In the genomic region with DNA sequence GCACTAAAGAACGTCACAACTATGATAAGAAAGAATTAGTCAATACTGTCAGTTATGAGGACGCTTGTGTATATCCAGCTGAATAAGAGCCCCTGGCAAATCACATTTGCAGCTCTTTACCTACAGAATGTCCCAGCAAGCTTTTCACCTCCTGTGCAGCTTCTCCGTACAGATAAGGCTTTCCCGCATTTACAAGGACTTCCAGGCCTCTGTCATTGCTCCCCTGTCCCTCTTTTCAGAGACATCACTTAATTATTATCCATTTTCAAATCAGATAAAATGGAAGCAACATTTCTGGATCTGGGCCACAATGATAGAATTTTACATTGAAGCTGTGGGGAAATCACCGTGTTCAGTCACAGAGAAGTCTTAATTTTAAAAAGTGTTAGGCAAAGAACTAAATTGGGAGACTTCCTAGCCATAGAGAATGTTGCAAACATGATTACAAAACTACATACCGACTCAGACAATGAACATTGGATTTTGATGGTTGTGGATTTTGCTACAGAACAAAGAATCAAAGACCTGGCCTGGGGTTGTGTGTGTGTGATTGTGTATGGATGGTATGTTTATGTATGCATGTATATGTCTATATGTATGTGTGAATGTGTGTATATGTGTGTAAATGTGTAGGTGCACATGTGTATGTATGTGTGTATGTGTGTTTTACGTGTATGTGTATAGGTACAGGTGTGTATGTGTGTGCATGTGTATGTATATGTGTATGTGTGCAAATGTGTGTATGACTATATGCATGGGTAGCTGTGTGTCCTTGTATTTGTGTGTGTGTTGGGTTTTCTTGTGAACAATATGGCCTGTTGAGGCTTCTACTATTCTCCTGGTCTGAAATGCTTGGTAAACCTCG, we compare ENCODE assay signal across 14 cellular contexts. TPM values are rescaled to one million over a fixed set of nuclear protein-coding genes. Genes with fewer than 3 reads are reported as not detected.
A peak's percentile ranks its signal among the peaks of the same experiment; 100 is the strongest.
DNase-seq lines count a peak whose midpoint lies in the region; ATAC-seq, FAIRE-seq and TF ChIP-seq lines count a peak whose summit lies in the region.
"Had no signal": no experiment of that assay in that cellular context is flagged by ENCODE, and none has a peak within 500 bp of the region (broad histone marks: within the 10 kb centered on the region; RNA-seq: fewer than 3 reads in every experiment).

No MANE protein-coding gene starts in this region.

- POLR2A ChIA-PET in AG04450 (lab: Yijun Ruan, JAX), result no interaction called here
- POLR2A ChIA-PET in endothelial cell of umbilical vein (lab: Charles Lee), result no interaction called here

- H2AFZ ChIP-seq in Loucy (ENCODE audit: low read length) (no peak overlapping the region), endothelial cell of umbilical vein (ENCODE audit: low read depth, low read length) (no peak overlapping the region)

- TF ChIP-seq EP300 in sigmoid colon (IDR thresholded peaks at IDR 0.05), result no peak

- no peak overlapping the region for H3K4me3 ChIP-seq in AG04450 (ENCODE audit: low read depth, low read length)
- H3K4me3 ChIP-seq in Loucy (ENCODE audit: low read length, poor library complexity, severe bottlenecking), result no peak overlapping the region
- H3K4me3 ChIP-seq in endothelial cell of umbilical vein (replicated peaks in 1 of 3; ENCODE audit: insufficient read depth in 1 of 3, low read depth in 1 of 3, low read length in 3 of 3), result no peak overlapping the region
- no peak overlapping the region for H3K4me3 ChIP-seq in sigmoid colon
- H3K4me3 ChIP-seq: BLaER1, K562 had no signal

- no peaks in the 10 kb centered on the region for H3K9me1 ChIP-seq in endothelial cell of umbilical vein (replicated peaks; ENCODE audit: control insufficient read depth, extremely low read depth, insufficient read depth, low read length)

- H3K9me2 ChIP-seq in Loucy (replicated peaks; ENCODE audit: low read depth, low read length), result no peaks in the 10 kb centered on the region

- ATAC-seq in GM19463 (IDR thresholded peaks at IDR 0.05; ENCODE audit: unreplicated experiment), result no peak
- ATAC-seq: K562 had no signal

- no peak for TF ChIP-seq POLR2A in endothelial cell of umbilical vein (IDR thresholded peaks at IDR 0.05; ENCODE audit: low read depth, low read length)
- TF ChIP-seq POLR2A in sigmoid colon (IDR thresholded peaks at IDR 0.05), result no peak

- H3K79me2 ChIP-seq in Loucy (ENCODE audit: insufficient read depth, low read length) (peaks cover 89% of the 10 kb centered on the region), endothelial cell of umbilical vein (ENCODE audit: control insufficient read depth, insufficient read depth, low read length) (peaks cover 33% of the 10 kb centered on the region)

- TF ChIP-seq CTCF in AG04450 (IDR thresholded peaks at IDR 0.05; ENCODE audit: low read depth, low read length), result no peak
- no peak for TF ChIP-seq CTCF in Loucy (conservative IDR thresholded peaks at IDR 0.05; ENCODE audit: low read length)
- TF ChIP-seq CTCF in endothelial cell of umbilical vein (IDR thresholded peaks at IDR 0.05; ENCODE audit: extremely low read depth in 1 of 2, insufficient read depth in 1 of 2, low read depth in 1 of 2, low read length in 2 of 2), result no peak
- TF ChIP-seq CTCF in sigmoid colon (IDR thresholded peaks at IDR 0.05), result no peak

- DNase-seq in AG04450 (ENCODE audit: low read depth, low spot score) (no peak), endothelial cell of umbilical vein (ENCODE audit: low read depth, low spot score) (no peak), sigmoid colon (no peak), HCEC 1CT (no peak), NCI-H1105 treated with DMSO at 0.1 percent for 48 hours (lab: John Stamatoyannopoulos, UW) (no peak)
- DNase-seq in activated effector memory CD4-positive, alpha-beta T cell treated with Interleukin-2 at 50 U/mL for 16 hours, result no peak
- DNase-seq: activated CD4-positive, alpha-beta T cell treated with anti-CD3 and anti-CD28 coated beads, Interleukin-2, amount 50 U/mL, for 48 hours; NCI-H1694; NCI-H510A treated with DMSO at 0.1 percent for 48 hours; RPMI8226 had no signal

- CTCF ChIA-PET in AG04450 (lab: Charles Lee) (interaction anchor here (1.2 to 2.5 kb wide), 3 partner anchors 9 to 85 kb away, joined by 3 to 6 read pairs (median 5); no protein-coding TSS in a partner anchor), endothelial cell of umbilical vein (lab: Charles Lee) (no interaction called here)

- H3K27me3 ChIP-seq in AG04450 (ENCODE audit: control insufficient read depth, insufficient read depth, low read length) (no peaks in the 10 kb centered on the region), Loucy (ENCODE audit: insufficient read depth, low read length, poor library complexity, severe bottlenecking) (no peaks in the 10 kb centered on the region), endothelial cell of umbilical vein (ENCODE audit: control insufficient read depth in 2 of 2, insufficient read depth in 2 of 2, low read length in 2 of 2) (no peaks in the 10 kb centered on the region), sigmoid colon (no peaks in the 10 kb centered on the region)
- H3K27me3 ChIP-seq: BLaER1 had no signal

- H4K20me1 ChIP-seq in Loucy (ENCODE audit: insufficient read depth, low read length, poor library complexity, severe bottlenecking) (no peaks in the 10 kb centered on the region), endothelial cell of umbilical vein (replicated peaks; ENCODE audit: control insufficient read depth, extremely low read depth, insufficient read depth, low read length) (no peaks in the 10 kb centered on the region)
- H4K20me1 ChIP-seq: BLaER1 had no signal

- H3K36me3 ChIP-seq in Loucy (ENCODE audit: insufficient read depth, low read length) (peaks cover 60% of the 10 kb centered on the region), endothelial cell of umbilical vein (ENCODE audit: control insufficient read depth in 2 of 2, extremely low read depth in 1 of 2, insufficient read depth in 2 of 2, low read length in 2 of 2) (no peaks in the 10 kb centered on the region), sigmoid colon (no peaks in the 10 kb centered on the region)
- H3K36me3 ChIP-seq: BLaER1 had no signal

- H3K27ac ChIP-seq in AG04450 (ENCODE audit: low read depth, low read length), result peak overlapping the region; percentile 69
- H3K27ac ChIP-seq in endothelial cell of umbilical vein (ENCODE audit: insufficient read depth, low read depth, low read length), result no peak overlapping the region
- peak overlapping the region; percentile 57 to 95 (median 82) for H3K27ac ChIP-seq in sigmoid colon
- H3K27ac ChIP-seq: BLaER1 had no signal

- no peak for FAIRE-seq in endothelial cell of umbilical vein (lab: Jason Lieb, UNC)
- FAIRE-seq: K562 had no signal

- WGBS in sigmoid colon, 2 donors, result 87 to 88% methylated on average over 8 of the region's 8 CpGs

- H3K9ac ChIP-seq in Loucy (ENCODE audit: low read depth, low read length, poor library complexity, severe bottlenecking), result peak overlapping the region; percentile 46
- no peak overlapping the region for H3K9ac ChIP-seq in endothelial cell of umbilical vein (replicated peaks; ENCODE audit: extremely low read depth, insufficient read depth, low read length)
- H3K9ac ChIP-seq: BLaER1 had no signal

- dilution Hi-C loops in endothelial cell of umbilical vein (cut with MboI; ENCODE audit: extremely low pct_ligation_motif_present, low sequenced_read_pairs), result no loop called here

- TSS peak; percentile 9 for BruUV-seq in endothelial cell of umbilical vein (replicated peaks; lab: Mats Ljungman, UMichigan)

- peaks cover 5% of the 10 kb centered on the region; the same call in 1 of the 2 replicates for H3F3A ChIP-seq in Loucy (ENCODE audit: low read depth)

- intact Hi-C loops in endothelial cell of umbilical vein (cut with micrococcal nuclease) (loop anchor here (1.0 kb wide), 1 partner anchor 19 kb away; no protein-coding TSS in a partner anchor), sigmoid colon (cut with DNase I) (no loop called here)

- H3K9me3 ChIP-seq in AG04450 (ENCODE audit: control insufficient read depth, insufficient read depth, low read length) (peaks cover 5% of the 10 kb centered on the region), Loucy (ENCODE audit: insufficient read depth, low read depth, low read length) (peaks cover 9% of the 10 kb centered on the region; the same call in 1 of the 2 replicates), endothelial cell of umbilical vein (replicated peaks; ENCODE audit: control insufficient read depth, insufficient read depth, low read length) (no peaks in the 10 kb centered on the region), sigmoid colon (no peaks in the 10 kb centered on the region)

- H3K4me2 ChIP-seq in Loucy (ENCODE audit: low read depth, low read length, poor library complexity, severe bottlenecking), result peak overlapping the region; percentile 58
- H3K4me2 ChIP-seq in endothelial cell of umbilical vein (ENCODE audit: insufficient read depth, low read length), result no peak overlapping the region

- peaks cover 66% of the 10 kb centered on the region for H3K4me1 ChIP-seq in Loucy (ENCODE audit: insufficient read depth, low read length, poor library complexity, severe bottlenecking)
- peaks cover 15% of the 10 kb centered on the region for H3K4me1 ChIP-seq in endothelial cell of umbilical vein (ENCODE audit: control insufficient read depth, extremely low read depth, insufficient read depth, low read length)
- peaks cover 0 to 74% (median 66%) of the 10 kb centered on the region in 4 donors for H3K4me1 ChIP-seq in sigmoid colon

TF ChIP-seq in endothelial cell of umbilical vein, 7 proteins besides CTCF, POLR2A, EP300 and RAD21 (continues in another document):
- TF ChIP-seq EZH2 (IDR thresholded peaks at IDR 0.05; ENCODE audit: borderline replicate concordance, low read depth, low read length, severe bottlenecking) (no peak), GATA2 (IDR thresholded peaks at IDR 0.05; ENCODE audit: insufficient read depth, insufficient read length, low read depth, low read length) (no peak), FOS (IDR thresholded peaks at IDR 0.05; ENCODE audit: borderline replicate concordance, insufficient read depth, low read length) (no peak)
- TF ChIP-seq, protein P1, sequence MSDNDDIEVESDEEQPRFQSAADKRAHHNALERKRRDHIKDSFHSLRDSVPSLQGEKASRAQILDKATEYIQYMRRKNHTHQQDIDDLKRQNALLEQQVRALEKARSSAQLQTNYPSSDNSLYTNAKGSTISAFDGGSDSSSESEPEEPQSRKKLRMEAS (IDR thresholded peaks at IDR 0.05; ENCODE audit: insufficient read depth, insufficient read length), result no peak

RNA-seq across cellular contexts. Expression of a gene that starts 41.5 kb away (rescaled TPM):
- polyA plus RNA-seq in AG04450 (2011; rRNA removed) (49.1 and 51.5 TPM in 2 replicates), endothelial cell of umbilical vein (23.3 and 30.7 TPM in 2 replicates), sigmoid colon (100 to 1,000 TPM; 110 to 220 (median 142) TPM)
- polyA minus RNA-seq in AG04450 (2011; rRNA and poly(A)+ RNA removed), result 67.4 and 85.4 TPM in 2 replicates
- total RNA-seq in endothelial cell of umbilical vein (60.2 and 60.9 TPM in 2 replicates), sigmoid colon (10 to 100 TPM; 24.7 to 46.8 (median 35.5) TPM)
- polyA plus RNA-seq in endothelial cell of umbilical vein (2011; cell fraction: cytosol; rRNA removed), result 34.5 TPM in 2 replicates
- 20.1 and 28.9 TPM in 2 replicates for polyA plus RNA-seq in endothelial cell of umbilical vein (2011; cell fraction: nucleus; rRNA removed)
- polyA plus RNA-seq in endothelial cell of umbilical vein (2012), result 39.7 and 61.6 TPM in 2 replicates
- polyA minus RNA-seq in endothelial cell of umbilical vein, result 58.9 and 59.2 TPM in 2 replicates
- 15.8 TPM for polyA minus RNA-seq in endothelial cell of umbilical vein (2011; cell fraction: cytosol; rRNA and poly(A)+ RNA removed)
- 22.9 and 25.8 TPM in 2 replicates for polyA minus RNA-seq in endothelial cell of umbilical vein (2011; cell fraction: nucleus; rRNA and poly(A)+ RNA removed)
